In genomic region chr5:133723651-133724366, GRCh38 we compare ENCODE assay signal across 12 cellular contexts.
DNase-seq lines count a peak whose midpoint lies in the region; TF ChIP-seq lines count a peak whose summit lies in the region.
"Had no signal": no experiment of that assay in that cellular context is flagged by ENCODE, and none has a peak within 500 bp of the region (broad histone marks: within the 10 kb centered on the region; RNA-seq: fewer than 3 reads in every experiment).

No MANE protein-coding gene starts in this region.

- no peaks in the 10 kb centered on the region for H3K9me2 ChIP-seq in MM.1S (replicated peaks; ENCODE audit: insufficient read depth, low read length)

- H4K20me1 ChIP-seq in BLaER1 treated with 17β-estradiol and CSF1 and Interleukin-3, amounts not matched to agents 10 nM and 100 nM = no peaks in the 10 kb centered on the region
- no peaks in the 10 kb centered on the region for H4K20me1 ChIP-seq in MM.1S (ENCODE audit: insufficient read depth, low read length)

- intact Hi-C loops in vagina (cut with DNase I) (no loop called here), thyroid gland (cut with DNase I) (no loop called here)

- CTCF ChIA-PET in HEK293 (lab: Yijun Ruan, JAX) = no interaction called here

- H3K4me1 ChIP-seq in BLaER1 treated with 17β-estradiol and CSF1 and Interleukin-3, amounts not matched to agents 10 nM and 100 nM = peaks cover 0 to 11% (median 7%) of the 10 kb centered on the region in 10 experiments; a peak in 9 of 20 replicates
- no peaks in the 10 kb centered on the region for H3K4me1 ChIP-seq in HEK293 (ENCODE audit: control insufficient read depth, insufficient read depth, low read length)
- no peaks in the 10 kb centered on the region for H3K4me1 ChIP-seq in vagina
- 0 out of 2 replicates have a peak, but pooled peaks cover 2% of the 10 kb centered on the region for H3K4me1 ChIP-seq in MM.1S (ENCODE audit: low read length)
- no peaks in the 10 kb centered on the region for H3K4me1 ChIP-seq in thyroid gland
- H3K4me1 ChIP-seq: A549, BE2C, Caco-2 had no signal

- no peak overlapping the region for H3K4me3 ChIP-seq in BLaER1 treated with 17β-estradiol and CSF1 and Interleukin-3, amounts not matched to agents 10 nM and 100 nM
- H3K4me3 ChIP-seq in HEK293 (ENCODE audit: low read depth, low read length) = no peak overlapping the region
- H3K4me3 ChIP-seq in vagina = no peak overlapping the region
- H3K4me3 ChIP-seq in MM.1S (ENCODE audit: low read length) = no peak overlapping the region
- no peak overlapping the region for H3K4me3 ChIP-seq in thyroid gland (replicated peaks in 1 of 3)
- H3K4me3 ChIP-seq: A549 had no signal

- no peak overlapping the region for H3K9ac ChIP-seq in BLaER1 treated with 17β-estradiol and CSF1 and Interleukin-3, amounts not matched to agents 10 nM and 100 nM
- no peak overlapping the region for H3K9ac ChIP-seq in MM.1S (ENCODE audit: low read length)

- H3K4me2 ChIP-seq in BLaER1 treated with 17β-estradiol and CSF1 and Interleukin-3, amounts not matched to agents 10 nM and 100 nM = peak overlapping the region in 8 of 11 experiments; percentile 18 to 65 (median 34); a peak in 14 of 22 replicates
- no peak overlapping the region for H3K4me2 ChIP-seq in MM.1S (ENCODE audit: low read depth, low read length)
- H3K4me2 ChIP-seq: A549 had no signal

- no peaks in the 10 kb centered on the region for H3F3A ChIP-seq in MM.1S (ENCODE audit: insufficient read depth, low read length)

- TF ChIP-seq CTCF in HEK293 (tag by site-specific recombination; IDR thresholded peaks at IDR 0.05) = no peak
- no peak for TF ChIP-seq CTCF in vagina (IDR thresholded peaks at IDR 0.05)
- TF ChIP-seq CTCF in MM.1S (IDR thresholded peaks at IDR 0.05; ENCODE audit: low read length) = no peak
- no peak for TF ChIP-seq CTCF in thyroid gland (IDR thresholded peaks at IDR 0.05)

- H3K79me2 ChIP-seq in MM.1S (ENCODE audit: low read length) = no peaks in the 10 kb centered on the region

- 33 to 88% methylated on average over 1 of the region's 1 CpG for whole genome bisulfite sequencing in thyroid gland, 2 donors

- peak; percentile 21 for DNase-seq in islet precursor cell
- DNase-seq in vagina (ENCODE audit: extremely low spot score in 2 of 2) = peak; percentile 54 to 96
- no peak for DNase-seq in MM.1S
- DNase-seq in thyroid gland = no peak
- DNase-seq: BE2C; Caco-2; CD8-positive, alpha-beta memory T cell; DND-41; GDM1 had no signal

- no peak overlapping the region for H3K27ac ChIP-seq in BLaER1 treated with 17β-estradiol and CSF1 and Interleukin-3, amounts not matched to agents 10 nM and 100 nM
- H3K27ac ChIP-seq in HEK293 (ENCODE audit: extremely low read depth, low read depth, low read length) = no peak overlapping the region
- H3K27ac ChIP-seq in vagina = no peak overlapping the region
- no peak overlapping the region for H3K27ac ChIP-seq in MM.1S (ENCODE audit: low read length)
- no peak overlapping the region for H3K27ac ChIP-seq in thyroid gland
- H3K27ac ChIP-seq: A549 had no signal

- POLR2A ChIA-PET in HEK293 (lab: Yijun Ruan, JAX) = no interaction called here

- no peak overlapping the region for H2AFZ ChIP-seq in MM.1S (ENCODE audit: low read length)

- no peaks in the 10 kb centered on the region for H3K27me3 ChIP-seq in BLaER1 treated with 17β-estradiol and CSF1 and Interleukin-3, amounts not matched to agents 10 nM and 100 nM
- H3K27me3 ChIP-seq in vagina (no peaks in the 10 kb centered on the region), MM.1S (replicated peaks; ENCODE audit: insufficient read depth, low read length) (no peaks in the 10 kb centered on the region), thyroid gland (no peaks in the 10 kb centered on the region)
- H3K27me3 ChIP-seq: BE2C had no signal

- peaks cover 0 to 4% (median 0%) of the 10 kb centered on the region in 11 experiments; a peak in 2 of 22 replicates for H3K36me3 ChIP-seq in BLaER1 treated with 17β-estradiol and CSF1 and Interleukin-3, amounts not matched to agents 10 nM and 100 nM
- H3K36me3 ChIP-seq in HEK293 (ENCODE audit: control insufficient read depth in 2 of 2, insufficient read depth in 1 of 2, low read length in 2 of 2) (no peaks in the 10 kb centered on the region), vagina (no peaks in the 10 kb centered on the region), MM.1S (replicated peaks; ENCODE audit: insufficient read depth, low read length) (no peaks in the 10 kb centered on the region), thyroid gland (no peaks in the 10 kb centered on the region)
- H3K36me3 ChIP-seq: BE2C had no signal

- peaks cover 28 to 44% (median 32%) of the 10 kb centered on the region in 11 experiments for H3K9me3 ChIP-seq in BLaER1 treated with 17β-estradiol and CSF1 and Interleukin-3, amounts not matched to agents 10 nM and 100 nM (replicated peaks in 1 of 11)
- H3K9me3 ChIP-seq in HEK293 (ENCODE audit: control insufficient read depth, insufficient read depth, low read depth, low read length) (no peaks in the 10 kb centered on the region), vagina (no peaks in the 10 kb centered on the region), MM.1S (replicated peaks; ENCODE audit: insufficient read depth, low read length) (no peaks in the 10 kb centered on the region), thyroid gland (no peaks in the 10 kb centered on the region)
- H3K9me3 ChIP-seq: BE2C had no signal

- TF ChIP-seq POLR2A in vagina (IDR thresholded peaks at IDR 0.05) = no peak
- TF ChIP-seq POLR2A in thyroid gland (IDR thresholded peaks at IDR 0.05) = no peak

TF ChIP-seq in HEK293, 187 proteins besides CTCF, POLR2A, EP300 and RAD21:
- TF ChIP-seq GLIS1 (tag by site-specific recombination; IDR thresholded peaks at IDR 0.05) (peak; percentile 91), ZNF660 (tag by site-specific recombination; IDR thresholded peaks at IDR 0.05) (no peak)

Comparison
In these comparisons a context has a peak if more than half of its experiments do, and no peak if none do; other contexts are left out.
1. DNase-seq: peak in islet precursor cell (single experiment) and vagina (2 of 2); none in MM.1S (single experiment) and thyroid gland (0 of 2).